8 cellular contexts compared by ENCODE assay signal in the genomic region with DNA sequence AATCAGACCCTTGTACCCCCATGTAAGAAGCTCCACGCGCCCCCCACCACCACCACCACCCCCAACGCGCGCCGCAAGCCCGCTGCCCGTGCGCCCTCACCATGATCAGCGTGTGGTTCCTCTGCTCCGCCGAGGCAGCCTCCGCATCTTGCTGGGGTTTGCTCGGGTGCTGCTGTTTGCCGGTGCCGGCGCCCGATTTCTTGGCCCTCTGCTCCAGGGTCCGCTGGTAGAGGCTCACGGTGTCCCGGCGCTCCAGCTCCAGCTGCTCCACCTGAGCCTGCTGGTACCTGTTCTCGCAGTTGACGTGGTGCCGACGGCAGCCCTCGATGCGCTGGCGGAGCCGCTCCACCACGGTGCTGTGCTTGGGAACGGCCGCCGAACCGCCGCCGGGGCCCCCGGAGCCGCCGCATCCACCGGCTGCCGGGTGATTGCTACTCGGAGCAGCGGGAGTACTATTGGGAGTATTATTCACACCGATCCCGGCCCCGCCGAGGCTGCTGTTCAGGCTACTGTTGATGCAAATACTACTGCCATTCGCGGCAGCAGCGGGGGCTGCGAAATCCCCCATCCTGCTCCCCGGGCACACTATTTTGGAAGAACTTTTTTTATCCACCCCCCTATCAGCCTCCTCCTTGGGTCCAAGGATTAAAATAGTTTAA. TPM values are rescaled to one million over a fixed set of nuclear protein-coding genes. Genes with fewer than 3 reads are reported as not detected.
A peak's percentile ranks its signal among the peaks of the same experiment; 100 is the strongest.
DNase-seq lines count a peak whose midpoint lies in the region; ATAC-seq and TF ChIP-seq lines count a peak whose summit lies in the region.

No MANE protein-coding gene starts in this region.

- H3K4me3 ChIP-seq in Karpas-422 (ENCODE audit: low read length): peak overlapping the region; percentile 80
- peak overlapping the region; percentile 77 for H3K4me3 ChIP-seq in lower leg skin (ENCODE audit: low read depth, poor library complexity, severe bottlenecking)

- H3K4me1 ChIP-seq in Karpas-422 (ENCODE audit: low read length): peaks cover 67% of the 10 kb centered on the region

- no peaks in the 10 kb centered on the region for H3K9me2 ChIP-seq in Karpas-422 (replicated peaks; ENCODE audit: insufficient read depth, low read length)

- TF ChIP-seq CTCF in lower leg skin (IDR thresholded peaks at IDR 0.05): no peak

- peaks cover 6% of the 10 kb centered on the region; the same call in 1 of the 2 replicates for H4K20me1 ChIP-seq in Karpas-422 (ENCODE audit: insufficient read depth, low read depth, low read length)

- no peaks in the 10 kb centered on the region for H3K9me3 ChIP-seq in Karpas-422 (ENCODE audit: low read length)

- H2AFZ ChIP-seq in Karpas-422 (ENCODE audit: low read length): peak overlapping the region; percentile 32

- peak overlapping the region; percentile 83 for H3K4me2 ChIP-seq in Karpas-422 (ENCODE audit: low read depth, low read length, poor library complexity, severe bottlenecking)

- ATAC-seq in HG02938 (IDR thresholded peaks at IDR 0.05; ENCODE audit: unreplicated experiment): no peak
- ATAC-seq in GM19395 (IDR thresholded peaks at IDR 0.05; ENCODE audit: unreplicated experiment): no peak

- TF ChIP-seq POLR2A in lower leg skin (IDR thresholded peaks at IDR 0.05): no peak

- 0 to 1% methylated on average over 20 to 32 of the region's 53 CpGs for WGBS in lower leg skin, 2 donors

- H3K27me3 ChIP-seq in Karpas-422 (ENCODE audit: low read length): no peaks in the 10 kb centered on the region

- H3K9ac ChIP-seq in Karpas-422 (ENCODE audit: low read length): peak overlapping the region; percentile 89

- peaks cover 27% of the 10 kb centered on the region for H3K79me2 ChIP-seq in Karpas-422 (ENCODE audit: low read length)

- intact Hi-C loops in lower leg skin (cut with DNase I; ENCODE audit: low total_unique reads): loop anchor here (5.0 to 10.0 kb wide), 2 partner anchors 92 to 421 kb away; no protein-coding TSS in a partner anchor

- H3K36me3 ChIP-seq in Karpas-422 (ENCODE audit: insufficient read depth, low read length): no peaks in the 10 kb centered on the region

- DNase-seq in COLO668 (lab: John Stamatoyannopoulos, UW; ENCODE audit: unreplicated experiment) (peak; percentile 79), Karpas-422 (peak; percentile 80), ecto neural progenitor cell (ENCODE audit: low spot score) (peak; percentile 73), lower leg skin (ENCODE audit: low spot score in 2 of 2) (peak; percentile 49 to 94)
- DNase-seq in activated CD4-positive, alpha-beta T cell treated with anti-CD3 and anti-CD28 coated beads, Interleukin-2, amount 50 U/mL, for 24 hours (ENCODE audit: low read depth in 1 of 2, low spot score in 1 of 2): peak; percentile 13 to 20
- DNase-seq in stimulated activated CD4-positive, alpha-beta T cell treated with anti-CD3 and anti-CD28 coated beads, TNF-alpha, amount 100 ng/mL, for 1 hour (ENCODE audit: low read depth in 3 of 3, low spot score in 1 of 3): peak in 2 of 3 donors; percentile 15 to 19

- peak overlapping the region; percentile 97 for H3K27ac ChIP-seq in Karpas-422 (ENCODE audit: low read length)

RNA-seq across cellular contexts. Expression of gene MAML3, which starts 1.1 kb away (rescaled TPM):
- total RNA-seq in Karpas-422 (2014; rRNA removed; shearing (Covaris generic); ENCODE audit: low replicate concordance): 20.0 and 20.8 TPM in 2 replicates
- 10 to 100 TPM; 21.2 to 28.4 (median 22.1) TPM for total RNA-seq in lower leg skin

Comparison
In these comparisons a context has a peak if more than half of its experiments do, and no peak if none do; other contexts are left out.
1. DNase-seq: peak in every context shown above with its lines; median percentile 80 in Karpas-422; 79 in COLO668; 73 in ecto neural progenitor cell; 72 in lower leg skin; 17 in stimulated activated CD4-positive, alpha-beta T cell treated with anti-CD3 and anti-CD28 coated beads, TNF-alpha, amount 100 ng/mL, for 1 hour; 16 in activated CD4-positive, alpha-beta T cell treated with anti-CD3 and anti-CD28 coated beads, Interleukin-2, amount 50 U/mL, for 24 hours.